Comparison of ENCODE assay signal across 1 cellular context in the genomic region with DNA sequence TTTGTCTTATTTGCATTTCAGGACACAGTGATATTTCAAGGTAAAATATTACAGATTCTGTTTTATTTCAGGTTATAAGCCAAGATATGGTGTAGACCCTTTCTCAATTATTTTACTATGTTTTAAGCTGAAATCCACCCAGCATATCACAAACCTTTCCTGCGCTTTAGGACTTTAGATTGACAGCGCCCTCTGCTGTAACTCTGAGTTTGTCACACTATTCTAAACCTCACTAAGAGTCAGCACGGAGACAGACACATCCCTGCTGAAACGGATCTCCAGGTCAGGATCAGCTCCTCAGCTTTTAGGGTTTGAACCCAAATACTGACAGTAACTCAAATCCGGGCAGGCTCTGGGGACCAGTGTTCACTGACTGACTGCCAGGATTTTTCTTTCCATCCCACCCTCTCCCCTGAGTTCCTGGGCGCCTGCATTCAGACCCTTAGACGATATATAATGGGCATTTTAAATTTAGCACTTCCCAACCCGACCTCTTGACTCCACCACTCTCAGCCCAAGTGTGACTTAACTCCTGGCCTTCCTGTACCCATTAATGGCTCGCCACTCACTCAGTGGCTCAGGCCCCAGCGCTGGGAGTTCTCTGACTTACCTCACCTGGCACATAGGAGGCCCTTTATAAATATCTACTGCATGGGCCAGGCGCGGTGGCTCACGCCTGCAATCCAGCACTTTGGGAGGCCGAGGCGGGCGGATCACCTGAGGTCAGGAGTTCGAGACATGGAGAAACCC.
TF ChIP-seq lines count a peak whose summit lies in the region.

No MANE protein-coding gene starts in this region.

TF ChIP-seq in GM23338, 12 proteins besides CTCF, POLR2A, EP300 and RAD21 (continued from another document):
- TF ChIP-seq, protein P1, sequence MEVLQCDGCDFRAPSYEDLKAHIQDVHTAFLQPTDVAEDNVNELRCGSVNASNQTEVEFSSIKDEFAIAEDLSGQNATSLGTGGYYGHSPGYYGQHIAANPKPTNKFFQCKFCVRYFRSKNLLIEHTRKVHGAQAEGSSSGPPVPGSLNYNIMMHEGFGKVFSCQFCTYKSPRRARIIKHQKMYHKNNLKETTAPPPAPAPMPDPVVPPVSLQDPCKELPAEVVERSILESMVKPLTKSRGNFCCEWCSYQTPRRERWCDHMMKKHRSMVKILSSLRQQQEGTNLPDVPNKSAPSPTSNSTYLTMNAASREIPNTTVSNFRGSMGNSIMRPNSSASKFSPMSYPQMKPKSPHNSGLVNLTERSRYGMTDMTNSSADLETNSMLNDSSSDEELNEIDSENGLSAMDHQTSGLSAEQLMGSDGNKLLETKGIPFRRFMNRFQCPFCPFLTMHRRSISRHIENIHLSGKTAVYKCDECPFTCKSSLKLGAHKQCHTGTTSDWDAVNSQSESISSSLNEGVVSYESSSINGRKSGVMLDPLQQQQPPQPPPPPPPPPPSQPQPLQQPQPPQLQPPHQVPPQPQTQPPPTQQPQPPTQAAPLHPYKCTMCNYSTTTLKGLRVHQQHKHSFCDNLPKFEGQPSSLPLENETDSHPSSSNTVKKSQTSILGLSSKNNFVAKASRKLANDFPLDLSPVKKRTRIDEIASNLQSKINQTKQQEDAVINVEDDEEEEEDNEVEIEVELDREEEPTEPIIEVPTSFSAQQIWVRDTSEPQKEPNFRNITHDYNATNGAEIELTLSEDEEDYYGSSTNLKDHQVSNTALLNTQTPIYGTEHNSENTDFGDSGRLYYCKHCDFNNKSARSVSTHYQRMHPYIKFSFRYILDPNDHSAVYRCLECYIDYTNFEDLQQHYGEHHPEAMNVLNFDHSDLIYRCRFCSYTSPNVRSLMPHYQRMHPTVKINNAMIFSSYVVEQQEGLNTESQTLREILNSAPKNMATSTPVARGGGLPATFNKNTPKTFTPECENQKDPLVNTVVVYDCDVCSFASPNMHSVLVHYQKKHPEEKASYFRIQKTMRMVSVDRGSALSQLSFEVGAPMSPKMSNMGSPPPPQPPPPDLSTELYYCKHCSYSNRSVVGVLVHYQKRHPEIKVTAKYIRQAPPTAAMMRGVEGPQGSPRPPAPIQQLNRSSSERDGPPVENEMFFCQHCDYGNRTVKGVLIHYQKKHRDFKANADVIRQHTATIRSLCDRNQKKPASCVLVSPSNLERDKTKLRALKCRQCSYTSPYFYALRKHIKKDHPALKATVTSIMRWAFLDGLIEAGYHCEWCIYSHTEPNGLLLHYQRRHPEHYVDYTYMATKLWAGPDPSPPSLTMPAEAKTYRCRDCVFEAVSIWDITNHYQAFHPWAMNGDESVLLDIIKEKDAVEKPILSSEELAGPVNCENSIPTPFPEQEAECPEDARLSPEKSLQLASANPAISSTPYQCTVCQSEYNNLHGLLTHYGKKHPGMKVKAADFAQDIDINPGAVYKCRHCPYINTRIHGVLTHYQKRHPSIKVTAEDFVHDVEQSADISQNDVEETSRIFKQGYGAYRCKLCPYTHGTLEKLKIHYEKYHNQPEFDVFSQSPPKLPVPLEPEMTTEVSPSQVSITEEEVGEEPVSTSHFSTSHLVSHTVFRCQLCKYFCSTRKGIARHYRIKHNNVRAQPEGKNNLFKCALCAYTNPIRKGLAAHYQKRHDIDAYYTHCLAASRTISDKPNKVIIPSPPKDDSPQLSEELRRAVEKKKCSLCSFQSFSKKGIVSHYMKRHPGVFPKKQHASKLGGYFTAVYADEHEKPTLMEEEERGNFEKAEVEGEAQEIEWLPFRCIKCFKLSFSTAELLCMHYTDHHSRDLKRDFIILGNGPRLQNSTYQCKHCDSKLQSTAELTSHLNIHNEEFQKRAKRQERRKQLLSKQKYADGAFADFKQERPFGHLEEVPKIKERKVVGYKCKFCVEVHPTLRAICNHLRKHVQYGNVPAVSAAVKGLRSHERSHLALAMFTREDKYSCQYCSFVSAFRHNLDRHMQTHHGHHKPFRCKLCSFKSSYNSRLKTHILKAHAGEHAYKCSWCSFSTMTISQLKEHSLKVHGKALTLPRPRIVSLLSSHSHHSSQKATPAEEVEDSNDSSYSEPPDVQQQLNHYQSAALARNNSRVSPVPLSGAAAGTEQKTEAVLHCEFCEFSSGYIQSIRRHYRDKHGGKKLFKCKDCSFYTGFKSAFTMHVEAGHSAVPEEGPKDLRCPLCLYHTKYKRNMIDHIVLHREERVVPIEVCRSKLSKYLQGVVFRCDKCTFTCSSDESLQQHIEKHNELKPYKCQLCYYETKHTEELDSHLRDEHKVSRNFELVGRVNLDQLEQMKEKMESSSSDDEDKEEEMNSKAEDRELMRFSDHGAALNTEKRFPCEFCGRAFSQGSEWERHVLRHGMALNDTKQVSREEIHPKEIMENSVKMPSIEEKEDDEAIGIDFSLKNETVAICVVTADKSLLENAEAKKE (CRISPR knock-in tag; IDR thresholded peaks at IDR 0.05), result no peak
- TF ChIP-seq, protein P2, sequence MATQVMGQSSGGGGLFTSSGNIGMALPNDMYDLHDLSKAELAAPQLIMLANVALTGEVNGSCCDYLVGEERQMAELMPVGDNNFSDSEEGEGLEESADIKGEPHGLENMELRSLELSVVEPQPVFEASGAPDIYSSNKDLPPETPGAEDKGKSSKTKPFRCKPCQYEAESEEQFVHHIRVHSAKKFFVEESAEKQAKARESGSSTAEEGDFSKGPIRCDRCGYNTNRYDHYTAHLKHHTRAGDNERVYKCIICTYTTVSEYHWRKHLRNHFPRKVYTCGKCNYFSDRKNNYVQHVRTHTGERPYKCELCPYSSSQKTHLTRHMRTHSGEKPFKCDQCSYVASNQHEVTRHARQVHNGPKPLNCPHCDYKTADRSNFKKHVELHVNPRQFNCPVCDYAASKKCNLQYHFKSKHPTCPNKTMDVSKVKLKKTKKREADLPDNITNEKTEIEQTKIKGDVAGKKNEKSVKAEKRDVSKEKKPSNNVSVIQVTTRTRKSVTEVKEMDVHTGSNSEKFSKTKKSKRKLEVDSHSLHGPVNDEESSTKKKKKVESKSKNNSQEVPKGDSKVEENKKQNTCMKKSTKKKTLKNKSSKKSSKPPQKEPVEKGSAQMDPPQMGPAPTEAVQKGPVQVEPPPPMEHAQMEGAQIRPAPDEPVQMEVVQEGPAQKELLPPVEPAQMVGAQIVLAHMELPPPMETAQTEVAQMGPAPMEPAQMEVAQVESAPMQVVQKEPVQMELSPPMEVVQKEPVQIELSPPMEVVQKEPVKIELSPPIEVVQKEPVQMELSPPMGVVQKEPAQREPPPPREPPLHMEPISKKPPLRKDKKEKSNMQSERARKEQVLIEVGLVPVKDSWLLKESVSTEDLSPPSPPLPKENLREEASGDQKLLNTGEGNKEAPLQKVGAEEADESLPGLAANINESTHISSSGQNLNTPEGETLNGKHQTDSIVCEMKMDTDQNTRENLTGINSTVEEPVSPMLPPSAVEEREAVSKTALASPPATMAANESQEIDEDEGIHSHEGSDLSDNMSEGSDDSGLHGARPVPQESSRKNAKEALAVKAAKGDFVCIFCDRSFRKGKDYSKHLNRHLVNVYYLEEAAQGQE (IDR thresholded peaks at IDR 0.05; ENCODE audit: unreplicated experiment), result no peak
- TF ChIP-seq NANOG (IDR thresholded peaks at IDR 0.05; ENCODE audit: borderline replicate concordance), result no peak
TF ChIP-seq in GM23338: peak in this region for 0.
